13 cellular contexts compared by ENCODE assay signal in the genomic region with DNA sequence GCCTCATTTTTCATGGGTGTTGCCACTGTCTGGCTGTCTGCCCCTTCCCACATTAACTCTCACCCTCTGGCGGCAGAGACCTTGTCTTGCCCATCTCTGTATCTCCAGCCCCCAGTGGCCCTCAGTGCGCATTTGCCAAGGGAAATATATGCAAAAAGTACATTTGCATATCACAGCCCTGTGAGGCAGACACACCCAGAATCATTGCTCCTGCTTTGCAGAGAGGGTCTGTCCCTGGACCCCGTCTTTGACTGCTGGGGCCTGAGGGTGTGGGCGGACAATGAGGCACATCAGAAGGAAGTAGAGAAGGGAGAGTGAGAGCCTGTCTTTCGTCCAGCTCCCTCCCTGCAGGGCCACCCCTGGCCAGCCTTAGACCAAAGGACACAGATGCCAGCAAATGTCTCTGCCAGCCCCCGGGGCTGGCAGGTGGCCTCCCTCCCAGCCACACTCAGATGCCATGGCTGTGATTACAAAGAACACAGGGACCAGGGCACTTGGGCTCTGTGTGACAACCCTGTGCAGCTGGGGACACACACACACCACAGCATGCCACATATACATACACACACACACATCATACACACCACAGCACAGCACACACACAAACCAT.
DNase-seq lines count a peak whose midpoint lies in the region; ATAC-seq and TF ChIP-seq lines count a peak whose summit lies in the region.
"Had no signal": no experiment of that assay in that cellular context is flagged by ENCODE, and none has a peak within 500 bp of the region (broad histone marks: within the 10 kb centered on the region; RNA-seq: fewer than 3 reads in every experiment).

No MANE protein-coding gene starts in this region.

- H4K5ac ChIP-seq in IMR-90 (ENCODE audit: low read depth, low read length): no peak overlapping the region

- no peaks in the 10 kb centered on the region for H3F3A ChIP-seq in neural cell (ENCODE audit: insufficient read depth, low read length, poor library complexity, severe bottlenecking)

- no peak overlapping the region for H4K91ac ChIP-seq in IMR-90 (ENCODE audit: insufficient read depth, low read depth, low read length)

- H4K20me1 ChIP-seq in IMR-90 (ENCODE audit: insufficient read depth, low read length) (no peaks in the 10 kb centered on the region), neural cell (ENCODE audit: insufficient read depth) (no peaks in the 10 kb centered on the region)

- H3K9me3 Mint-ChIP-seq in activated T-cell treated with anti-CD3 and anti-CD28 coated beads, Interleukin-2, amount 50 U/mL, for 72 hours: no peaks in the 10 kb centered on the region
- no peaks in the 10 kb centered on the region for H3K9me3 Mint-ChIP-seq in effector memory CD8-positive, alpha-beta T cell
- H3K9me3 Mint-ChIP-seq: neural crest cell, type B pancreatic cell had no signal

- no peaks in the 10 kb centered on the region for H3K27me3 ChIP-seq in IMR-90 (ENCODE audit: control insufficient read depth, insufficient read depth, low read length)
- H3K27me3 ChIP-seq in neural cell (ENCODE audit: insufficient read depth, low read depth, low read length): no peaks in the 10 kb centered on the region
- H3K27me3 ChIP-seq: sigmoid colon had no signal

- TF ChIP-seq RAD21 in IMR-90 (IDR thresholded peaks at IDR 0.05; ENCODE audit: low read length) (no peak), neural cell (conservative IDR thresholded peaks at IDR 0.05) (no peak)

- H3K4me1 ChIP-seq in IMR-90 (ENCODE audit: control insufficient read depth, insufficient read depth, low read length): no peaks in the 10 kb centered on the region

- CTCF ChIA-PET in IMR-90 (lab: Yijun Ruan, JAX): no interaction called here

- H3K4ac ChIP-seq in IMR-90 (ENCODE audit: low read depth, low read length): no peak overlapping the region

- dilution Hi-C loops in IMR-90 (cut with HindIII; ENCODE audit: low sequenced_read_pairs, unreplicated experiment): no loop called here

- H3K9me2 ChIP-seq in neural cell (ENCODE audit: insufficient read depth, low read length): no peaks in the 10 kb centered on the region

- no peak overlapping the region for H3K4me3 Mint-ChIP-seq in activated T-cell treated with anti-CD3 and anti-CD28 coated beads, Interleukin-2, amount 50 U/mL, for 72 hours
- no peak overlapping the region for H3K4me3 Mint-ChIP-seq in effector memory CD8-positive, alpha-beta T cell
- H3K4me3 Mint-ChIP-seq: activated CD8-positive, alpha-beta T cell treated with anti-CD3 and anti-CD28 coated beads, Interleukin-2, amount 10 ng/mL, durations not matched to agents 7 days and 5 days; neural crest cell; type B pancreatic cell had no signal

- H3K36me3 Mint-ChIP-seq in activated T-cell treated with anti-CD3 and anti-CD28 coated beads, Interleukin-2, amount 50 U/mL, for 72 hours (ENCODE audit: insufficient read depth in 2 of 2): no peaks in the 10 kb centered on the region
- no peaks in the 10 kb centered on the region for H3K36me3 Mint-ChIP-seq in effector memory CD8-positive, alpha-beta T cell (ENCODE audit: insufficient read depth)
- H3K36me3 Mint-ChIP-seq: type B pancreatic cell had no signal

- in situ Hi-C loops in IMR-90 (cut with MboI; ENCODE audit: low sequenced_read_pairs): no loop called here

- H3K27ac ChIP-seq in IMR-90 (ENCODE audit: insufficient read depth, low read length): no peak overlapping the region
- H3K27ac ChIP-seq in VCaP: peak overlapping the region; percentile 65
- H3K27ac ChIP-seq in neural cell (ENCODE audit: low read length): no peak overlapping the region
- H3K27ac ChIP-seq: sigmoid colon, SK-N-MC had no signal

- WGBS in IMR-90 (ENCODE audit: extremely low coverage in 2 of 2, insufficient read length in 1 of 2), 2 experiments: 8% methylated on average over 2 of the region's 6 CpGs; no CpG with 5 or more reads in 1 of the 2 experiments

- DNase-seq in IMR-90 (no peak), NCI-H2196 treated with DMSO at 0.1 percent for 48 hours (lab: John Stamatoyannopoulos, UW; ENCODE audit: unreplicated experiment) (peak; percentile 76), H4 (ENCODE audit: low spot score) (no peak)
- DNase-seq in activated T-cell treated with anti-CD3 and anti-CD28 coated beads, Interleukin-2, amount 50 U/mL, for 72 hours: no peak
- no peak for DNase-seq in effector memory CD8-positive, alpha-beta T cell
- DNase-seq: activated CD8-positive, alpha-beta T cell treated with anti-CD3 and anti-CD28 coated beads, Interleukin-2, amount 10 ng/mL, durations not matched to agents 7 days and 5 days; sigmoid colon; stimulated activated CD4-positive, alpha-beta T cell treated with anti-CD3 and anti-CD28 coated beads, Interleukin-4, amount 100 ng/mL, for 4 hours had no signal

- no peaks in the 10 kb centered on the region for H3K9me1 ChIP-seq in IMR-90 (ENCODE audit: insufficient read depth, low read length)

- TF ChIP-seq CTCF in IMR-90 (conservative IDR thresholded peaks at IDR 0.05; ENCODE audit: low read depth, low read length) (no peak), VCaP (conservative IDR thresholded peaks at IDR 0.05) (no peak), neural cell (IDR thresholded peaks at IDR 0.05; ENCODE audit: poor library complexity, severe bottlenecking) (no peak)

- no peak overlapping the region for H3K9ac ChIP-seq in IMR-90 (ENCODE audit: low read depth, low read length)
- H3K9ac ChIP-seq in neural cell (ENCODE audit: low read length): peak overlapping the region; percentile 59

- H3K4me1 Mint-ChIP-seq in activated T-cell treated with anti-CD3 and anti-CD28 coated beads, Interleukin-2, amount 50 U/mL, for 72 hours (ENCODE audit: low read depth): no peaks in the 10 kb centered on the region
- H3K4me1 Mint-ChIP-seq in effector memory CD8-positive, alpha-beta T cell (ENCODE audit: low read depth in 2 of 2): no peaks in the 10 kb centered on the region

- no peak overlapping the region for H2BK20ac ChIP-seq in IMR-90 (ENCODE audit: low read depth, low read length)

- no peaks in the 10 kb centered on the region for H3K36me3 ChIP-seq in IMR-90 (ENCODE audit: control insufficient read depth, insufficient read depth, low read length)
- H3K36me3 ChIP-seq in neural cell (ENCODE audit: insufficient read depth, low read length): no peaks in the 10 kb centered on the region
- H3K36me3 ChIP-seq: sigmoid colon had no signal

- H3K27me3 Mint-ChIP-seq in activated T-cell treated with anti-CD3 and anti-CD28 coated beads, Interleukin-2, amount 50 U/mL, for 72 hours (ENCODE audit: low read depth): no peaks in the 10 kb centered on the region
- H3K27me3 Mint-ChIP-seq in effector memory CD8-positive, alpha-beta T cell: no peaks in the 10 kb centered on the region

- H3K18ac ChIP-seq in IMR-90 (ENCODE audit: low read depth, low read length): no peak overlapping the region

- H2AFZ ChIP-seq in IMR-90 (replicated peaks; ENCODE audit: low read length, poor library complexity) (no peak overlapping the region), neural cell (ENCODE audit: low read depth, low read length) (no peak overlapping the region)

- H4K8ac ChIP-seq in IMR-90 (ENCODE audit: low read depth in 2 of 2, low read length in 2 of 2): no peak overlapping the region

- no peaks in the 10 kb centered on the region for H3K79me2 ChIP-seq in neural cell (replicated peaks; ENCODE audit: insufficient read depth, low read length)

- H2AK9ac ChIP-seq in IMR-90 (replicated peaks; ENCODE audit: low read depth, low read length, poor library complexity): no peak overlapping the region

- H3K4me3 ChIP-seq in IMR-90 (ENCODE audit: insufficient read depth, low read depth, low read length): no peak overlapping the region
- no peak overlapping the region for H3K4me3 ChIP-seq in neural cell (ENCODE audit: low read length)
- H3K4me3 ChIP-seq: sigmoid colon, SK-N-MC had no signal

- no peak overlapping the region for H3K56ac ChIP-seq in IMR-90 (ENCODE audit: extremely low read depth, insufficient read depth, low read length)

- H2BK15ac ChIP-seq in IMR-90 (ENCODE audit: low read depth, low read length): no peak overlapping the region

- POLR2A ChIA-PET in IMR-90 (lab: Charles Lee; ENCODE audit: unreplicated experiment): no interaction called here

- intact Hi-C loops in IMR-90 (cut with micrococcal nuclease): no loop called here

- BruUV-seq in IMR-90 (replicated peaks; lab: Mats Ljungman, UMichigan): no TSS peak

- H3K23ac ChIP-seq in IMR-90 (ENCODE audit: low read depth, low read length): no peak overlapping the region

- no peak overlapping the region for H2AK5ac ChIP-seq in IMR-90 (ENCODE audit: low read depth, low read length)

- ATAC-seq in IMR-90 (ENCODE audit: low read depth): no peak
- ATAC-seq in activated T-cell treated with anti-CD3 and anti-CD28 coated beads, Interleukin-2, amount 50 U/mL, for 72 hours (replicated peaks in 1 of 2): no peak
- no peak for ATAC-seq in effector memory CD8-positive, alpha-beta T cell (replicated peaks)
- ATAC-seq: activated CD8-positive, alpha-beta T cell treated with anti-CD3 and anti-CD28 coated beads, Interleukin-2, amount 10 ng/mL, durations not matched to agents 7 days and 5 days had no signal

- TF ChIP-seq EP300 in neural cell (conservative IDR thresholded peaks at IDR 0.05; ENCODE audit: poor library complexity, severe bottlenecking): no peak

- H2BK120ac ChIP-seq in IMR-90 (ENCODE audit: low read depth, low read length): no peak overlapping the region

- H3K79me1 ChIP-seq in IMR-90 (ENCODE audit: low read depth in 1 of 2, low read length in 2 of 2): no peaks in the 10 kb centered on the region

- no peak overlapping the region for H3K14ac ChIP-seq in IMR-90 (replicated peaks; ENCODE audit: low read depth, low read length)

- no peak overlapping the region for H3K4me2 ChIP-seq in IMR-90 (ENCODE audit: low read depth, low read length)
- no peak overlapping the region for H3K4me2 ChIP-seq in neural cell (ENCODE audit: low read length)

- peak overlapping the region; percentile 60 for H2BK5ac ChIP-seq in IMR-90 (ENCODE audit: low read depth, low read length, poor library complexity, severe bottlenecking)

- H3K9me3 ChIP-seq in IMR-90 (ENCODE audit: control insufficient read depth, insufficient read depth, low read length): peaks cover 66% of the 10 kb centered on the region
- no peaks in the 10 kb centered on the region for H3K9me3 ChIP-seq in neural cell (ENCODE audit: low read length)
- H3K9me3 ChIP-seq: sigmoid colon had no signal

- H3K27ac Mint-ChIP-seq in activated T-cell treated with anti-CD3 and anti-CD28 coated beads, Interleukin-2, amount 50 U/mL, for 72 hours: no peak overlapping the region
- H3K27ac Mint-ChIP-seq in effector memory CD8-positive, alpha-beta T cell: no peak overlapping the region
- H3K27ac Mint-ChIP-seq: activated CD8-positive, alpha-beta T cell treated with anti-CD3 and anti-CD28 coated beads, Interleukin-2, amount 10 ng/mL, durations not matched to agents 7 days and 5 days; type B pancreatic cell had no signal

- no peak for TF ChIP-seq POLR2A in IMR-90 (IDR thresholded peaks at IDR 0.05; ENCODE audit: low read depth, low read length)

TF ChIP-seq in IMR-90, 13 proteins besides CTCF, POLR2A, EP300 and RAD21 (continues in another document):
- TF ChIP-seq RFX5 (IDR thresholded peaks at IDR 0.05; ENCODE audit: low read depth, low read length): no peak
- TF ChIP-seq BHLHE40 (IDR thresholded peaks at IDR 0.05; ENCODE audit: low read depth, low read length): no peak
